In genomic region chr2:171124512-171124911, GRCh38 we compare ENCODE assay signal across 15 cellular contexts. TPM values are rescaled to one million over a fixed set of nuclear protein-coding genes. Genes with fewer than 3 reads are reported as not detected.
DNase-seq lines count a peak whose midpoint lies in the region; ATAC-seq, FAIRE-seq and TF ChIP-seq lines count a peak whose summit lies in the region.
"Had no signal": no experiment of that assay in that cellular context is flagged by ENCODE, and none has a peak within 500 bp of the region (broad histone marks: within the 10 kb centered on the region; RNA-seq: fewer than 3 reads in every experiment).

No MANE protein-coding gene starts in this region.

- no peak for TF ChIP-seq CTCF in PC-3 (conservative IDR thresholded peaks at IDR 0.05; ENCODE audit: low read depth, low read length)
- no peak for TF ChIP-seq CTCF in left lung (IDR thresholded peaks at IDR 0.05)

- H2AFZ ChIP-seq in PC-3 (ENCODE audit: low read length), result no peak overlapping the region

- POLR2A ChIA-PET in PC-3 (lab: Charles Lee; ENCODE audit: unreplicated experiment), result no interaction called here

- H3K9me3 ChIP-seq in PC-3 (ENCODE audit: low read length), result no peaks in the 10 kb centered on the region
- H3K9me3 ChIP-seq in left lung, result no peaks in the 10 kb centered on the region

- no peak overlapping the region for H3K4me3 ChIP-seq in PC-3 (ENCODE audit: low read length)
- no peak overlapping the region for H3K4me3 ChIP-seq in left lung
- H3K4me3 ChIP-seq: BLaER1 treated with 17β-estradiol and CSF1 and Interleukin-3, amounts not matched to agents 10 nM and 100 nM had no signal

- intact Hi-C loops in PC-3 (cut with micrococcal nuclease), result no loop called here
- intact Hi-C loops in left lung (cut with DNase I), result no loop called here

- H3K36me3 ChIP-seq in PC-3 (ENCODE audit: low read depth, low read length) (no peaks in the 10 kb centered on the region), left lung (no peaks in the 10 kb centered on the region)

- H3K27me3 ChIP-seq in PC-3 (ENCODE audit: low read length), result no peaks in the 10 kb centered on the region
- H3K27me3 ChIP-seq in left lung, result no peaks in the 10 kb centered on the region
- H3K27me3 ChIP-seq: BLaER1 treated with 17β-estradiol and CSF1 and Interleukin-3, amounts not matched to agents 10 nM and 100 nM had no signal

- BruUV-seq in PC-3 (replicated peaks; lab: Mats Ljungman, UMichigan), result no TSS peak

- H3K27ac ChIP-seq in PC-3 (ENCODE audit: low read length) (no peak overlapping the region), left lung (no peak overlapping the region)
- H3K27ac ChIP-seq: BLaER1 treated with 17β-estradiol and CSF1 and Interleukin-3, amounts not matched to agents 10 nM and 100 nM had no signal

- peak; percentile 53 for FAIRE-seq in H54 (lab: Jason Lieb, UNC)

- H3K4me2 ChIP-seq in PC-3 (ENCODE audit: low read length), result no peak overlapping the region
- H3K4me2 ChIP-seq: BLaER1 treated with 17β-estradiol and CSF1 and Interleukin-3, amounts not matched to agents 10 nM and 100 nM had no signal

- peaks cover 25% of the 10 kb centered on the region for H4K20me1 ChIP-seq in PC-3 (ENCODE audit: low read length)

- peak; percentile 45; the same call in 1 of the 2 replicates for ATAC-seq in PC-3
- ATAC-seq in left lung, result peak; percentile 59
- ATAC-seq in GM18517 (IDR thresholded peaks at IDR 0.05; ENCODE audit: unreplicated experiment), result no peak
- ATAC-seq: Panc1 had no signal

- CTCF ChIA-PET in PC-3 (lab: Charles Lee), result no interaction called here

- H3F3A ChIP-seq in PC-3 (ENCODE audit: low read length, unreplicated experiment), result no peaks in the 10 kb centered on the region

- no peak overlapping the region for H3K9ac ChIP-seq in PC-3 (ENCODE audit: low read length)
- H3K9ac ChIP-seq: BLaER1 treated with 17β-estradiol and CSF1 and Interleukin-3, amounts not matched to agents 10 nM and 100 nM had no signal

- no peaks in the 10 kb centered on the region for H3K4me1 ChIP-seq in PC-3 (ENCODE audit: insufficient read depth, low read length)
- H3K4me1 ChIP-seq in left lung, result peaks cover 0 to 19% of the 10 kb centered on the region in 2 donors

- no peaks in the 10 kb centered on the region for H3K9me2 ChIP-seq in PC-3 (replicated peaks; ENCODE audit: low read length)

- H3K79me2 ChIP-seq in PC-3 (ENCODE audit: low read length), result peaks cover 99% of the 10 kb centered on the region

- peak; percentile 36 for DNase-seq in NCI-H345 (lab: John Stamatoyannopoulos, UW)
- no peak for DNase-seq in NCI-H345 treated with DMSO at 0.1 percent for 48 hours (lab: John Stamatoyannopoulos, UW; ENCODE audit: unreplicated experiment)
- DNase-seq in H54 (ENCODE audit: insufficient read length, low spot score), result no peak
- DNase-seq in PC-3, result no peak
- DNase-seq in left lung, result no peak
- no peak for DNase-seq in kidney tubule cell (ENCODE audit: low spot score)
- DNase-seq in NCI-H526 treated with DMSO at 0.1 percent for 48 hours (lab: John Stamatoyannopoulos, UW), result no peak
- DNase-seq: 8988T, H7, IMR-90, NCI-H187 treated with DMSO at 0.1 percent for 48 hours, SW 1271 had no signal

- no peak for TF ChIP-seq POLR2A in H54 (IDR thresholded peaks at IDR 0.05; ENCODE audit: low read depth, low read length)

RNA-seq across cellular contexts. Expression of gene TLK1, which starts 36.2 kb away (rescaled TPM):
- total RNA-seq in PC-3 (2014; rRNA removed) (10.1 and 17.6 TPM in 2 replicates), left lung (10 to 100 TPM; 48.2 to 49.8 TPM)
